ENCODE assay signal across 1 cellular context in genomic region chr18:28855989-28856388, GRCh38.
TF ChIP-seq lines count a peak whose summit lies in the region.

No MANE protein-coding gene starts in this region.

TF ChIP-seq in SK-N-SH, 30 proteins besides CTCF, POLR2A, EP300 and RAD21 (continued from another document):
- TF ChIP-seq MAX (IDR thresholded peaks at IDR 0.05; ENCODE audit: low read depth): no peak
- no peak for TF ChIP-seq FOSL2 (IDR thresholded peaks at IDR 0.05; ENCODE audit: borderline replicate concordance, low read depth)
- no peak for TF ChIP-seq RFX5 (IDR thresholded peaks at IDR 0.05; ENCODE audit: low read length)
- TF ChIP-seq CHD2 (IDR thresholded peaks at IDR 0.05; ENCODE audit: low read length, partially characterized antibody): no peak
- TF ChIP-seq GATA2 (CRISPR knock-in tag; IDR thresholded peaks at IDR 0.05): no peak
- TF ChIP-seq JUND (IDR thresholded peaks at IDR 0.05): no peak
- no peak for TF ChIP-seq EZH2phosphoT487 (IDR thresholded peaks at IDR 0.05; ENCODE audit: borderline replicate concordance, low read depth)
- TF ChIP-seq POLR2AphosphoS5 (IDR thresholded peaks at IDR 0.05; ENCODE audit: low read depth, low read length): no peak
- no peak for TF ChIP-seq SIN3A (IDR thresholded peaks at IDR 0.05; ENCODE audit: borderline replicate concordance, low read depth, low read length)
- TF ChIP-seq FOXM1 (IDR thresholded peaks at IDR 0.05; ENCODE audit: low read depth): no peak
- no peak for TF ChIP-seq TCF12 (IDR thresholded peaks at IDR 0.05)
- TF ChIP-seq RXRA (IDR thresholded peaks at IDR 0.05; ENCODE audit: borderline replicate concordance, low read depth): no peak
- TF ChIP-seq ZBTB33 (IDR thresholded peaks at IDR 0.05; ENCODE audit: borderline replicate concordance, low read depth): no peak
TF ChIP-seq in SK-N-SH: peak in this region for 0.
